21 cellular contexts compared by ENCODE assay signal in genomic region chr18:73749304-73749703, GRCh38.
DNase-seq lines count a peak whose midpoint lies in the region; ATAC-seq, FAIRE-seq and TF ChIP-seq lines count a peak whose summit lies in the region.
"Had no signal": no experiment of that assay in that cellular context is flagged by ENCODE, and none has a peak within 500 bp of the region (broad histone marks: within the 10 kb centered on the region; RNA-seq: fewer than 3 reads in every experiment).

No MANE protein-coding gene starts in this region.

- DNase-seq in mammary epithelial cell (peak; percentile 36), breast epithelium (ENCODE audit: low spot score in 2 of 2) (no peak), bronchial epithelial cell (ENCODE audit: low read depth) (peak; percentile 85), keratinocyte (ENCODE audit: low read depth, low spot score) (no peak), vagina (ENCODE audit: extremely low spot score in 2 of 2) (no peak), globus pallidus (ENCODE audit: low spot score) (no peak)
- DNase-seq: CD4-positive, CD25-positive, alpha-beta regulatory T cell; CD8-positive, alpha-beta memory T cell; DMS53; DMS79 treated with DMSO at 0.1 percent for 48 hours; GF-D8; GOT3; HFFc6 had no signal

- H2AFZ ChIP-seq in mammary epithelial cell (ENCODE audit: low read depth, low read length) (no peak overlapping the region), keratinocyte (ENCODE audit: control insufficient read depth, low read length) (no peak overlapping the region)

- no peaks in the 10 kb centered on the region for H4K20me1 ChIP-seq in mammary epithelial cell (ENCODE audit: insufficient read depth, low read length)
- H4K20me1 ChIP-seq in keratinocyte (ENCODE audit: control insufficient read depth, extremely low read depth, insufficient read depth, low read length): no peaks in the 10 kb centered on the region
- H4K20me1 ChIP-seq: BLaER1 had no signal

- H3K27me3 ChIP-seq in mammary epithelial cell (ENCODE audit: insufficient read depth, low read length): no peaks in the 10 kb centered on the region
- H3K27me3 ChIP-seq in breast epithelium: no peaks in the 10 kb centered on the region
- H3K27me3 ChIP-seq in bronchial epithelial cell (ENCODE audit: control insufficient read depth, insufficient read depth, low read length): no peaks in the 10 kb centered on the region
- H3K27me3 ChIP-seq in keratinocyte (ENCODE audit: control insufficient read depth, extremely low read depth, insufficient read depth, low read length): no peaks in the 10 kb centered on the region
- H3K27me3 ChIP-seq in vagina: no peaks in the 10 kb centered on the region
- H3K27me3 ChIP-seq: BLaER1 had no signal

- TF ChIP-seq POLR2A in breast epithelium (IDR thresholded peaks at IDR 0.05) (no peak), vagina (IDR thresholded peaks at IDR 0.05) (no peak)

- peaks cover 7% of the 10 kb centered on the region for H3K4me1 ChIP-seq in mammary epithelial cell (ENCODE audit: insufficient read depth, low read length)
- H3K4me1 ChIP-seq in breast epithelium: no peaks in the 10 kb centered on the region
- H3K4me1 ChIP-seq in keratinocyte (ENCODE audit: control insufficient read depth, extremely low read depth, insufficient read depth, low read length): peaks cover 22% of the 10 kb centered on the region
- no peaks in the 10 kb centered on the region for H3K4me1 ChIP-seq in vagina
- H3K4me1 ChIP-seq: BLaER1, HAP-1 had no signal

- WGBS in mammary epithelial cell (ENCODE audit: low coverage, missing lambda C conversion rate): 87% methylated on average over 2 of the region's 2 CpGs

- H3K9me3 ChIP-seq in mammary epithelial cell (replicated peaks; ENCODE audit: insufficient read depth, low read length) (no peaks in the 10 kb centered on the region), breast epithelium (no peaks in the 10 kb centered on the region), keratinocyte (ENCODE audit: control insufficient read depth, low read depth, low read length) (no peaks in the 10 kb centered on the region), vagina (no peaks in the 10 kb centered on the region)
- H3K9me3 ChIP-seq: BLaER1, HAP-1 had no signal

- CTCF ChIA-PET in mammary epithelial cell (lab: Charles Lee; ENCODE audit: low non-redundant PET): no interaction called here

- H3K4me3 ChIP-seq in mammary epithelial cell (replicated peaks in 1 of 3; ENCODE audit: insufficient read depth in 1 of 3, low read depth in 2 of 3, low read length in 3 of 3) (no peak overlapping the region), breast epithelium (no peak overlapping the region), bronchial epithelial cell (ENCODE audit: low read depth, low read length) (no peak overlapping the region), keratinocyte (ENCODE audit: control insufficient read depth in 2 of 3, extremely low read depth in 1 of 3, insufficient read depth in 2 of 3, low read depth in 1 of 3, low read length in 3 of 3) (no peak overlapping the region), vagina (no peak overlapping the region)
- H3K4me3 ChIP-seq: BLaER1, HAP-1 had no signal

- TF ChIP-seq CTCF in mammary epithelial cell (conservative IDR thresholded peaks at IDR 0.05 in 1 of 2, IDR thresholded peaks at IDR 0.05 in 1 of 2; ENCODE audit: extremely low read depth in 1 of 2, insufficient read depth in 1 of 2, low read depth in 1 of 2, low read length in 2 of 2) (no peak), breast epithelium (IDR thresholded peaks at IDR 0.05) (no peak), bronchial epithelial cell (IDR thresholded peaks at IDR 0.05; ENCODE audit: insufficient read depth, low read length, severe bottlenecking) (no peak), keratinocyte (optimal IDR thresholded peaks at IDR 0.05 in 1 of 3, IDR thresholded peaks at IDR 0.05 in 1 of 3, conservative IDR thresholded peaks at IDR 0.05 in 1 of 3; ENCODE audit: extremely low read depth in 1 of 3, insufficient read depth in 2 of 3, low read length in 3 of 3) (no peak), vagina (IDR thresholded peaks at IDR 0.05) (no peak)

- H3K9me1 ChIP-seq in keratinocyte (ENCODE audit: control insufficient read depth, extremely low read depth, insufficient read depth, low read length): no peaks in the 10 kb centered on the region

- H3K4me2 ChIP-seq in mammary epithelial cell (ENCODE audit: insufficient read depth, low read depth, low read length): peak overlapping the region; percentile 35
- H3K4me2 ChIP-seq in keratinocyte (ENCODE audit: control insufficient read depth, extremely low read depth, insufficient read depth, low read depth, low read length): peak overlapping the region; percentile 3
- H3K4me2 ChIP-seq: BLaER1 had no signal

- no peak overlapping the region for H3K9ac ChIP-seq in mammary epithelial cell (ENCODE audit: insufficient read depth, low read length)
- H3K9ac ChIP-seq in keratinocyte (ENCODE audit: control insufficient read depth, extremely low read depth, insufficient read depth, low read length): no peak overlapping the region
- H3K9ac ChIP-seq: BLaER1 had no signal

- no peaks in the 10 kb centered on the region for H3K79me2 ChIP-seq in mammary epithelial cell (ENCODE audit: insufficient read depth, low read length)
- no peaks in the 10 kb centered on the region for H3K79me2 ChIP-seq in keratinocyte (ENCODE audit: control insufficient read depth, insufficient read depth, low read length)

- in situ Hi-C loops in mammary epithelial cell (cut with MboI; ENCODE audit: low sequenced_read_pairs in 2 of 2): no loop called here

- dilution Hi-C loops in mammary epithelial cell (cut with HindIII; ENCODE audit: low sequenced_read_pairs): no loop called here
- dilution Hi-C loops in keratinocyte (cut with MboI; ENCODE audit: extremely low pct_ligation_motif_present, low sequenced_read_pairs): no loop called here

- intact Hi-C loops in mammary epithelial cell (cut with micrococcal nuclease) (no loop called here), breast epithelium (cut with DNase I; ENCODE audit: low total_unique reads) (no loop called here), vagina (cut with DNase I) (no loop called here)

- BruUV-seq in mammary epithelial cell (replicated peaks; lab: Mats Ljungman, UMichigan): no TSS peak

- FAIRE-seq in bronchial epithelial cell (lab: Jason Lieb, UNC) (no peak), keratinocyte (lab: Jason Lieb, UNC) (peak; percentile 60)
- FAIRE-seq: A204.1, GM12891, H54 had no signal

- no peak for ATAC-seq in GM18498 (IDR thresholded peaks at IDR 0.05; ENCODE audit: unreplicated experiment)

- H3K36me3 ChIP-seq in mammary epithelial cell (ENCODE audit: insufficient read depth, low read length) (no peaks in the 10 kb centered on the region), breast epithelium (no peaks in the 10 kb centered on the region), bronchial epithelial cell (ENCODE audit: control insufficient read depth, insufficient read depth, low read length) (no peaks in the 10 kb centered on the region), keratinocyte (ENCODE audit: control insufficient read depth in 2 of 2, extremely low read depth in 1 of 2, insufficient read depth in 2 of 2, low read length in 2 of 2) (no peaks in the 10 kb centered on the region), vagina (no peaks in the 10 kb centered on the region)
- H3K36me3 ChIP-seq: BLaER1, HAP-1 had no signal

- no peak overlapping the region for H3K27ac ChIP-seq in mammary epithelial cell (ENCODE audit: insufficient read depth, low read depth, low read length)
- H3K27ac ChIP-seq in breast epithelium: no peak overlapping the region
- H3K27ac ChIP-seq in keratinocyte (ENCODE audit: control insufficient read depth, insufficient read depth, low read length): no peak overlapping the region
- H3K27ac ChIP-seq in vagina: no peak overlapping the region
- H3K27ac ChIP-seq: 22Rv1, BLaER1, C4-2B had no signal

Comparison
In these comparisons a context has a peak if more than half of its experiments do, and no peak if none do; other contexts are left out.
1. DNase-seq: peak in mammary epithelial cell (single experiment) and bronchial epithelial cell (single experiment); none in breast epithelium (0 of 2), keratinocyte (single experiment), vagina (0 of 2) and globus pallidus (single experiment).